ENCODE assay signal across 7 cellular contexts in genomic region chr15:40469776-40470390, GRCh38. TPM values are rescaled to one million over a fixed set of nuclear protein-coding genes. Genes with fewer than 3 reads are reported as not detected.
DNase-seq lines count a peak whose midpoint lies in the region; ATAC-seq and TF ChIP-seq lines count a peak whose summit lies in the region.

No MANE protein-coding gene starts in this region.

- ATAC-seq in activated B cell treated with CpG ODN at 0.5 μM for 24 hours (ENCODE audit: low read depth) (no peak), GM21825 (IDR thresholded peaks at IDR 0.05; ENCODE audit: unreplicated experiment) (no peak)
- ATAC-seq in stimulated activated naive B cell treated with anti-CD40 and anti-IgM and Interleukin-4, amounts not matched to agents 10 μg/mL and 1 μg/mL and 100 μg/mL, for 72 hours (replicated peaks) = no peak

- CTCF ChIA-PET in activated B cell treated with CpG ODN at 0.5 μM for 24 hours (lab: Charles Lee) = interaction anchor here (1.2 kb wide), 1 partner anchor 44 kb away, joined by 3 read pairs; no protein-coding TSS in a partner anchor

- H3K36me3 Mint-ChIP-seq in activated B cell treated with CpG ODN at 0.5 μM for 24 hours (ENCODE audit: low read depth) = peaks cover 19% of the 10 kb centered on the region
- peaks cover 7 to 10% of the 10 kb centered on the region in 2 donors for H3K36me3 Mint-ChIP-seq in stimulated activated naive B cell treated with anti-CD40 and anti-IgM and Interleukin-4, amounts not matched to agents 10 μg/mL and 1 μg/mL and 100 μg/mL, for 72 hours

- peaks cover 35% of the 10 kb centered on the region for H3K36me3 ChIP-seq in HUES48 (ENCODE audit: control insufficient read depth, insufficient read depth, low read length)
- H3K36me3 ChIP-seq in left ventricle myocardium inferior = peaks cover 27% of the 10 kb centered on the region

- H3K9me3 ChIP-seq in HUES48 (ENCODE audit: control insufficient read depth, insufficient read depth, low read length) (no peaks in the 10 kb centered on the region), left ventricle myocardium inferior (replicated peaks) (no peaks in the 10 kb centered on the region)

- H3K27me3 ChIP-seq in HUES48 (ENCODE audit: control insufficient read depth, insufficient read depth, low read length) = no peaks in the 10 kb centered on the region
- H3K27me3 ChIP-seq in left ventricle myocardium inferior (ENCODE audit: low read depth) = no peaks in the 10 kb centered on the region

- H3K4me1 Mint-ChIP-seq in activated B cell treated with CpG ODN at 0.5 μM for 24 hours = peaks cover 10% of the 10 kb centered on the region
- peaks cover 20 to 39% of the 10 kb centered on the region in 2 donors for H3K4me1 Mint-ChIP-seq in stimulated activated naive B cell treated with anti-CD40 and anti-IgM and Interleukin-4, amounts not matched to agents 10 μg/mL and 1 μg/mL and 100 μg/mL, for 72 hours

- no peak for TF ChIP-seq CTCF in activated B cell treated with CpG ODN at 0.5 μM for 24 hours (IDR thresholded peaks at IDR 0.05)
- TF ChIP-seq CTCF in left ventricle myocardium inferior (IDR thresholded peaks at IDR 0.05; ENCODE audit: borderline replicate concordance) = no peak

- no peak overlapping the region for H3K9ac ChIP-seq in HUES48 (ENCODE audit: low read depth, low read length)

- intact Hi-C loops in activated B cell treated with CpG ODN at 0.5 μM for 24 hours (cut with micrococcal nuclease) (loop anchor here (1.0 to 2.0 kb wide), 3 partner anchors 28 to 95 kb away; partner anchors contain the start of gene CCDC32), left ventricle myocardium inferior (cut with micrococcal nuclease) (no loop called here)

- peak overlapping the region; percentile 64 for H3K4me3 Mint-ChIP-seq in activated B cell treated with CpG ODN at 0.5 μM for 24 hours
- H3K4me3 Mint-ChIP-seq in stimulated activated naive B cell treated with anti-CD40 and anti-IgM and Interleukin-4, amounts not matched to agents 10 μg/mL and 1 μg/mL and 100 μg/mL, for 72 hours = peak overlapping the region; percentile 41 to 52

- DNase-seq in activated B cell treated with CpG ODN at 0.5 μM for 24 hours = no peak
- no peak for DNase-seq in left ventricle myocardium inferior
- DNase-seq in stimulated activated naive B cell treated with anti-CD40 and anti-IgM and Interleukin-4, amounts not matched to agents 10 μg/mL and 1 μg/mL and 100 μg/mL, for 72 hours = no peak
- DNase-seq in stimulated activated naive CD4-positive, alpha-beta T cell (lab: John Stamatoyannopoulos, UW) = no peak
- no peak for DNase-seq in stimulated activated CD8-positive, alpha-beta memory T cell treated with anti-CD3 and anti-CD28 coated beads, Interleukin-4, amount 100 ng/mL, for 48 hours

- H3K27me3 Mint-ChIP-seq in activated B cell treated with CpG ODN at 0.5 μM for 24 hours = no peaks in the 10 kb centered on the region
- H3K27me3 Mint-ChIP-seq in stimulated activated naive B cell treated with anti-CD40 and anti-IgM and Interleukin-4, amounts not matched to agents 10 μg/mL and 1 μg/mL and 100 μg/mL, for 72 hours = no peaks in the 10 kb centered on the region

- peaks cover 11% of the 10 kb centered on the region; the same call in 1 of the 2 replicates for H3K4me1 ChIP-seq in HUES48 (ENCODE audit: control insufficient read depth, insufficient read depth, low read length)
- peaks cover 28% of the 10 kb centered on the region for H3K4me1 ChIP-seq in left ventricle myocardium inferior

- H3K27ac ChIP-seq in HUES48 (ENCODE audit: low read depth, low read length) (peak overlapping the region; percentile 83), left ventricle myocardium inferior (replicated peaks) (peak overlapping the region; percentile 93)

- H3K27ac Mint-ChIP-seq in activated B cell treated with CpG ODN at 0.5 μM for 24 hours = peak overlapping the region; percentile 77
- H3K27ac Mint-ChIP-seq in stimulated activated naive B cell treated with anti-CD40 and anti-IgM and Interleukin-4, amounts not matched to agents 10 μg/mL and 1 μg/mL and 100 μg/mL, for 72 hours = peak overlapping the region; percentile 66

- POLR2A ChIA-PET in activated B cell treated with CpG ODN at 0.5 μM for 24 hours (lab: Charles Lee) = interaction anchor here (0.7 to 1.4 kb wide), 3 partner anchors 26 to 94 kb away, joined by 3 to 10 read pairs (median 3); partner anchors contain the start of genes BAHD1 and CCDC32

- H3K4me3 ChIP-seq in HUES48 (ENCODE audit: low read depth, low read length) = peak overlapping the region; percentile 60
- peak overlapping the region; percentile 85 for H3K4me3 ChIP-seq in left ventricle myocardium inferior

- H3K9me3 Mint-ChIP-seq in activated B cell treated with CpG ODN at 0.5 μM for 24 hours = no peaks in the 10 kb centered on the region
- no peaks in the 10 kb centered on the region for H3K9me3 Mint-ChIP-seq in stimulated activated naive B cell treated with anti-CD40 and anti-IgM and Interleukin-4, amounts not matched to agents 10 μg/mL and 1 μg/mL and 100 μg/mL, for 72 hours

RNA-seq across cellular contexts. Expression of gene CHST14, which starts 0.9 kb away (rescaled TPM):
- 10.1 and 10.2 TPM in 2 replicates for total RNA-seq in activated B cell treated with CpG ODN at 0.5 μM for 24 hours
- total RNA-seq in left ventricle myocardium inferior = 8.4 TPM

RNA-seq across cellular contexts. Expression of gene BAHD1, which starts 29.1 kb away (rescaled TPM):
- total RNA-seq in activated B cell treated with CpG ODN at 0.5 μM for 24 hours (27.5 and 28.4 TPM in 2 replicates), left ventricle myocardium inferior (17.1 TPM)
